Comparison of ENCODE assay signal across 8 cellular contexts in the genomic region with DNA sequence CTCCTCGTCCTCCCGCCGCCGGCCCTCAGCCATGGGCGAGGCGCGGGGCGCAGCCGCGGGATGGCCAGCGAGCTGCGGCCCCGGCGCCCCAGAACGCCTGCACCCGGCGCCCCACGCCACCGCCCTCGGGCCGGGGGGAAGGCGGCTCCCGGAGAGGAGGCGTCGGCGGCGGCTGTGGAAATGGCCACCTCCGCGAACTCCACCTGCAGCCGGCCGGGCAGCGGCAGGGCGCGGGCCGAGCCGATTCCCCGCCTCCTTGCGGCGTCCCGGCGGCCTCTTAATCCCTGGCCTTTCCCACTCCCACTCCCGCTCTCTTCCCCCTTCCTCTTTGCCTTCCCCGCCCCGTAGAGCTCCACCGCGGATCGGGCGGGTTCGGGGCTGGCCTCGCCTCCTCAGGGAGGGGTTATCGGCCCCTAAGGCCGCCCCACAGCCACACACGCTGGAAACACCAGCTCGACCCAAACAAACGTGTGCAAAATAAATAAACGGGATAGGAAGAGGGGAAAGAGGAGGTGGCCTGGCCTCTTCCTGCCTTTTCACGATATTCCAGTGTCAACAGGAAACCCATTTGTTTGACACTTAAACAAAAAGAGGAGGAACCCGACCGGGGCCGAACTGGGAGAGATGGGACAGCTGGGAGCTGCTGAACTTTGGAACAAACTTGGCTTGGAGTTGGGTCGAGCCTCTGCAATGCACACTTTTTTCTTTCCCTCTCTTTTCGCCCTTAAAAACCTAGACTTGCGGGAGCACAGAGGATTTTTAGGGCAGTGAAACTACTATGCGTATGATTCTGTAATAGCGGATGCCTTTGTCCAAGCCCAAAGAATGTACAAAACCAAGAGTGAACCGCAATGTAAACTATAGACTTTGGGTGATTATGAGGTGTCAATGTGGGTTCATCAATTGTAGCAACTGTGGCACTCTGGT. TPM values are rescaled to one million over a fixed set of nuclear protein-coding genes. Genes with fewer than 3 reads are reported as not detected.
DNase-seq lines count a peak whose midpoint lies in the region; ATAC-seq, FAIRE-seq and TF ChIP-seq lines count a peak whose summit lies in the region.

Gene SH3D19 (minus strand): TSS at position 286 of the 927 bp plus-strand sequence. CDS start 253 bp downstream, at position 33.

- H3K4me3 ChIP-seq in CD4-positive, alpha-beta memory T cell (ENCODE audit: low read length in 2 of 2), result no peak within 1 kb of the TSS
- H3K4me3 ChIP-seq in muscle layer of colon (ENCODE audit: low read depth in 1 of 2, low read length in 2 of 2), result peak within 1 kb of the TSS; percentile 73 to 93
- peak within 1 kb of the TSS; percentile 49 to 74 for H3K4me3 ChIP-seq in uterus

- no peaks in the 10 kb centered on the region for H3K36me3 ChIP-seq in CD4-positive, alpha-beta memory T cell (ENCODE audit: insufficient read depth, low read length)
- no peaks in the 10 kb centered on the region for H3K36me3 ChIP-seq in muscle layer of colon (ENCODE audit: insufficient read depth, low read length)
- H3K36me3 ChIP-seq in uterus, result no peaks in the 10 kb centered on the region

- H3K27ac Mint-ChIP-seq in CD4-positive, alpha-beta memory T cell, result no peak within 1 kb of the TSS
- peak within 1 kb of the TSS; percentile 95 for H3K27ac Mint-ChIP-seq in WTC11

- CTCF ChIA-PET in CD4-positive, alpha-beta memory T cell (lab: Charles Lee; ENCODE audit: partially characterized antibody), result no interaction called here
- CTCF ChIA-PET in WTC11 (lab: Charles Lee), result interaction anchor here (0.7 to 2.1 kb wide), 8 partner anchors 8 to 362 kb away, joined by 3 to 14 read pairs (median 4); partner anchors contain the start of gene PRSS48

- H3K27ac ChIP-seq in CD4-positive, alpha-beta memory T cell (ENCODE audit: low read depth, low read length), result no peak within 1 kb of the TSS
- H3K27ac ChIP-seq in muscle layer of colon (ENCODE audit: low read depth, low read length) (peak within 1 kb of the TSS; percentile 91), uterus (peak within 1 kb of the TSS; percentile 94 to 96)

- H3K36me3 Mint-ChIP-seq in CD4-positive, alpha-beta memory T cell, result no peaks in the 10 kb centered on the region
- H3K36me3 Mint-ChIP-seq in WTC11, result no peaks in the 10 kb centered on the region

- peaks cover 11 to 19% (median 14%) of the 10 kb centered on the region in 4 donors for H3K4me1 Mint-ChIP-seq in CD4-positive, alpha-beta memory T cell
- H3K4me1 Mint-ChIP-seq in WTC11, result peaks cover 38% of the 10 kb centered on the region

- peak; percentile 54 to 71 for TF ChIP-seq POLR2A in uterus (IDR thresholded peaks at IDR 0.05)

- DNase-seq in CD4-positive, alpha-beta memory T cell, result no peak
- DNase-seq in HTR-8/SVneo (ENCODE audit: insufficient read length, low spot score) (peak; percentile 63), WTC11 (ENCODE audit: low spot score) (peak; percentile 58), fibroblast of peridontal ligament (ENCODE audit: extremely low read depth) (peak; percentile 51), uterus (peak; percentile 77)

- H3K9me3 Mint-ChIP-seq in CD4-positive, alpha-beta memory T cell, result peaks cover 0 to 4% (median 0%) of the 10 kb centered on the region in 8 donors
- H3K9me3 Mint-ChIP-seq in WTC11, result peaks cover 2% of the 10 kb centered on the region

- no peaks in the 10 kb centered on the region for H3K4me1 ChIP-seq in CD4-positive, alpha-beta memory T cell (ENCODE audit: insufficient read depth, low read length)
- H3K4me1 ChIP-seq in muscle layer of colon (ENCODE audit: insufficient read depth, low read length) (peaks cover 25% of the 10 kb centered on the region), uterus (no peaks in the 10 kb centered on the region)

- TF ChIP-seq CTCF in WTC11 (IDR thresholded peaks at IDR 0.05), result no peak
- TF ChIP-seq CTCF in uterus (IDR thresholded peaks at IDR 0.05), result no peak

- intact Hi-C loops in CD4-positive, alpha-beta memory T cell (cut with micrococcal nuclease), result no loop called here
- intact Hi-C loops in uterus (cut with DNase I; ENCODE audit: low total_unique reads), result no loop called here

- H3K27me3 Mint-ChIP-seq in CD4-positive, alpha-beta memory T cell, result peaks cover 34 to 45% of the 10 kb centered on the region in 2 donors
- no peaks in the 10 kb centered on the region for H3K27me3 Mint-ChIP-seq in WTC11 (ENCODE audit: low read depth)

- peak within 1 kb of the TSS; percentile 49 for H3K9ac ChIP-seq in muscle layer of colon (ENCODE audit: low read length)

- ATAC-seq in WTC11 (peak; percentile 73), GM18867 (IDR thresholded peaks at IDR 0.05; ENCODE audit: unreplicated experiment) (no peak), HG03097 (IDR thresholded peaks at IDR 0.05; ENCODE audit: low FRiP score, unreplicated experiment) (no peak)

- POLR2A ChIA-PET in CD4-positive, alpha-beta memory T cell (lab: Charles Lee; ENCODE audit: partially characterized antibody), result no interaction called here
- POLR2A ChIA-PET in WTC11 (lab: Charles Lee), result interaction anchor here (0.6 to 1.2 kb wide), 9 partner anchors 9 to 163 kb away, joined by 3 to 6 read pairs (median 4); no protein-coding TSS in a partner anchor

- peak; percentile 23 for FAIRE-seq in HTR-8/SVneo (lab: Jason Lieb, UNC)

- H3K27me3 ChIP-seq in CD4-positive, alpha-beta memory T cell (ENCODE audit: insufficient read depth, low read length), result peaks cover 14% of the 10 kb centered on the region
- H3K27me3 ChIP-seq in muscle layer of colon (ENCODE audit: control insufficient read depth in 1 of 2, insufficient read depth in 2 of 2, low read length in 2 of 2) (no peaks in the 10 kb centered on the region), uterus (no peaks in the 10 kb centered on the region)

- no peaks in the 10 kb centered on the region for H3K9me3 ChIP-seq in CD4-positive, alpha-beta memory T cell (ENCODE audit: control insufficient read depth in 1 of 2, low read length in 2 of 2)
- H3K9me3 ChIP-seq in muscle layer of colon (ENCODE audit: low read length) (no peaks in the 10 kb centered on the region), uterus (no peaks in the 10 kb centered on the region)

- H3K4me3 Mint-ChIP-seq in CD4-positive, alpha-beta memory T cell, result peak within 1 kb of the TSS; percentile 59 to 88 (median 71)
- H3K4me3 Mint-ChIP-seq in WTC11, result peak within 1 kb of the TSS; percentile 94

TF ChIP-seq in WTC11, 78 proteins besides CTCF, POLR2A, EP300 and RAD21 (continues in another document):
- no peak for TF ChIP-seq NFYB (CRISPR knock-in tag; conservative IDR thresholded peaks at IDR 0.05; ENCODE audit: low read depth)
- TF ChIP-seq, protein P1, sequence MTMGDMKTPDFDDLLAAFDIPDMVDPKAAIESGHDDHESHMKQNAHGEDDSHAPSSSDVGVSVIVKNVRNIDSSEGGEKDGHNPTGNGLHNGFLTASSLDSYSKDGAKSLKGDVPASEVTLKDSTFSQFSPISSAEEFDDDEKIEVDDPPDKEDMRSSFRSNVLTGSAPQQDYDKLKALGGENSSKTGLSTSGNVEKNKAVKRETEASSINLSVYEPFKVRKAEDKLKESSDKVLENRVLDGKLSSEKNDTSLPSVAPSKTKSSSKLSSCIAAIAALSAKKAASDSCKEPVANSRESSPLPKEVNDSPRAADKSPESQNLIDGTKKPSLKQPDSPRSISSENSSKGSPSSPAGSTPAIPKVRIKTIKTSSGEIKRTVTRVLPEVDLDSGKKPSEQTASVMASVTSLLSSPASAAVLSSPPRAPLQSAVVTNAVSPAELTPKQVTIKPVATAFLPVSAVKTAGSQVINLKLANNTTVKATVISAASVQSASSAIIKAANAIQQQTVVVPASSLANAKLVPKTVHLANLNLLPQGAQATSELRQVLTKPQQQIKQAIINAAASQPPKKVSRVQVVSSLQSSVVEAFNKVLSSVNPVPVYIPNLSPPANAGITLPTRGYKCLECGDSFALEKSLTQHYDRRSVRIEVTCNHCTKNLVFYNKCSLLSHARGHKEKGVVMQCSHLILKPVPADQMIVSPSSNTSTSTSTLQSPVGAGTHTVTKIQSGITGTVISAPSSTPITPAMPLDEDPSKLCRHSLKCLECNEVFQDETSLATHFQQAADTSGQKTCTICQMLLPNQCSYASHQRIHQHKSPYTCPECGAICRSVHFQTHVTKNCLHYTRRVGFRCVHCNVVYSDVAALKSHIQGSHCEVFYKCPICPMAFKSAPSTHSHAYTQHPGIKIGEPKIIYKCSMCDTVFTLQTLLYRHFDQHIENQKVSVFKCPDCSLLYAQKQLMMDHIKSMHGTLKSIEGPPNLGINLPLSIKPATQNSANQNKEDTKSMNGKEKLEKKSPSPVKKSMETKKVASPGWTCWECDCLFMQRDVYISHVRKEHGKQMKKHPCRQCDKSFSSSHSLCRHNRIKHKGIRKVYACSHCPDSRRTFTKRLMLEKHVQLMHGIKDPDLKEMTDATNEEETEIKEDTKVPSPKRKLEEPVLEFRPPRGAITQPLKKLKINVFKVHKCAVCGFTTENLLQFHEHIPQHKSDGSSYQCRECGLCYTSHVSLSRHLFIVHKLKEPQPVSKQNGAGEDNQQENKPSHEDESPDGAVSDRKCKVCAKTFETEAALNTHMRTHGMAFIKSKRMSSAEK (CRISPR knock-in tag; IDR thresholded peaks at IDR 0.05; ENCODE audit: borderline replicate concordance), result 0 out of 2 replicates have a peak, but pooled peaks have one; percentile 17
- TF ChIP-seq OVOL2 (CRISPR knock-in tag; IDR thresholded peaks at IDR 0.05; ENCODE audit: borderline replicate concordance), result no peak
- TF ChIP-seq HMGXB4 (CRISPR knock-in tag; IDR thresholded peaks at IDR 0.05), result peak; percentile 72
- TF ChIP-seq ZNF138 (CRISPR knock-in tag; conservative IDR thresholded peaks at IDR 0.05), result no peak

RNA-seq across cellular contexts. Expression of gene SH3D19, which starts in this region (rescaled TPM):
- total RNA-seq in CD4-positive, alpha-beta memory T cell, result 1 to 10 TPM in 1 of 2 experiments, under 1 TPM in 1; 0.11 to 1.0 TPM
- 1 to 10 TPM in 1 of 2 donors, under 1 TPM in 1; 0.56 to 1.4 TPM for polyA plus RNA-seq in CD4-positive, alpha-beta memory T cell
- total RNA-seq in WTC11 (2021) (39.2 to 41.6 TPM (median 41.4 TPM) in 3 replicates), uterus (100 to 1,000 TPM in 2 of 4 donors, 10 to 100 TPM in 2; 35.2 to 316 (median 131) TPM)

Comparison
In these comparisons a context has a peak if more than half of its experiments do, and no peak if none do; other contexts are left out.
1. RNA of gene SH3D19 (total RNA-seq): 35.2 to 316 TPM in uterus and 39.2 to 41.6 TPM in WTC11; 0.11 to 1.0 TPM in CD4-positive, alpha-beta memory T cell; every median in the first group is over 10 times any median in the second.
2. DNase-seq: peak in HTR-8/SVneo (single experiment), WTC11 (single experiment), fibroblast of peridontal ligament (single experiment) and uterus (2 of 2); none in CD4-positive, alpha-beta memory T cell (0 of 5).
3. H3K4me3 ChIP-seq: peak in muscle layer of colon (2 of 2) and uterus (2 of 2); none in CD4-positive, alpha-beta memory T cell (0 of 2).